In the genomic region with DNA sequence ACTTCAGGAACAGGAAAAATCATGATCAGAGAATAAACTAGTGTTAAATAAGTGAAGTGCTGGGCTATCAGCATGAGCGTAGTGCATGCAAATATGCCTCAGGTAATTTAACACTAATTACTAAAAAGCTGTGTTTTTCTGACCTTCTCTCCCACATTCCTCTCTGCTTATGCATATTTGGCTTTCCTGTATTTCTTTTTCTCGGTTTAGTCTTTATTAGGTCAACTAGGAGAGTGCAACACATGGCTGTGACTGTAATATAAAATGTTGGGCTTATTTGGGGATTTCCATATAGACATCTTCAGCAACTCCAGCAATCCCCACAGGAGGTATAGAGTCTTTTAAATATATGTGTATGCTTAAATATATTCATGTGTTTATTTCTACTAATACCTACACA, we compare ENCODE assay signal across 7 cellular contexts.
"Had no signal": no experiment of that assay in that cellular context is flagged by ENCODE, and none has a peak within 500 bp of the region (broad histone marks: within the 10 kb centered on the region; RNA-seq: fewer than 3 reads in every experiment).

No MANE protein-coding gene starts in this region.

- H3K27ac ChIP-seq: HL-60 had no signal

- H3K4me3 ChIP-seq: K562 had no signal

- DNase-seq: GOT3, H9, HCEC 1CT, IMR-90, KG1 had no signal

- H3K27ac Mint-ChIP-seq: H9 had no signal

- H3K4me3 Mint-ChIP-seq: H9 had no signal

- ATAC-seq: K562 had no signal
